In genomic region chr20:45592574-45593189, GRCh38 we compare ENCODE assay signal across 8 cellular contexts. TPM values are rescaled to one million over a fixed set of nuclear protein-coding genes. Genes with fewer than 3 reads are reported as not detected.
A peak's percentile ranks its signal among the peaks of the same experiment; 100 is the strongest.
DNase-seq lines count a peak whose midpoint lies in the region; TF ChIP-seq lines count a peak whose summit lies in the region.

No MANE protein-coding gene starts in this region.

- H3K36me3 Mint-ChIP-seq in CD14-positive monocyte: no peaks in the 10 kb centered on the region

- H3K27me3 Mint-ChIP-seq in CD14-positive monocyte (ENCODE audit: low read depth in 3 of 3): peaks cover 9 to 13% (median 10%) of the 10 kb centered on the region in 3 donors

- CTCF ChIA-PET in GM10248 (lab: Yijun Ruan, JAX): interaction anchor here (3.8 kb wide), 1 partner anchor 178 kb away, joined by 34 read pairs; no protein-coding TSS in a partner anchor

- TF ChIP-seq CTCF in CD14-positive monocyte (IDR thresholded peaks at IDR 0.05) (peak; percentile 61), GM10248 (IDR thresholded peaks at IDR 0.05; ENCODE audit: control extremely low read depth, extremely low read depth, low read depth, missing control alignments) (peak; percentile 51)

- H3K4me1 Mint-ChIP-seq in CD14-positive monocyte: peaks cover 10% of the 10 kb centered on the region

- POLR2A ChIA-PET in GM10248 (lab: Yijun Ruan, JAX): no interaction called here

- H3K4me3 Mint-ChIP-seq in CD14-positive monocyte: no peak overlapping the region

- no peak for DNase-seq in CD14-positive monocyte (ENCODE audit: low spot score)
- DNase-seq in GM10248 (ENCODE audit: extremely low spot score): peak; percentile 27
- peak; percentile 51 for DNase-seq in NCI-H1105 treated with DMSO at 0.1 percent for 48 hours (lab: John Stamatoyannopoulos, UW)
- peak; percentile 2 to 14 for DNase-seq in activated CD4-positive, alpha-beta T cell treated with anti-CD3 and anti-CD28 coated beads, Interleukin-2, amount 50 U/mL, for 48 hours
- peak; percentile 28 for DNase-seq in iris pigment epithelial cell (ENCODE audit: low read depth)
- no peak for DNase-seq in stimulated activated naive CD4-positive, alpha-beta T cell treated with Interleukin-2 at 50 U/mL for 16 hours (lab: John Stamatoyannopoulos, UW)
- DNase-seq in hippocampal formation (lab: John Stamatoyannopoulos, UW): no peak
- no peak for DNase-seq in activated T-cell treated with anti-CD3 and anti-CD28 coated beads, Interleukin-2, amount 50 U/mL, for 1 hour

- peaks cover 0 to 5% (median 2%) of the 10 kb centered on the region in 7 donors for H3K9me3 Mint-ChIP-seq in CD14-positive monocyte

- no peak overlapping the region for H3K27ac Mint-ChIP-seq in CD14-positive monocyte

- intact Hi-C loops in CD14-positive monocyte (cut with micrococcal nuclease): no loop called here

RNA-seq across cellular contexts. Expression of gene WFDC8, which starts 13.6 kb away (rescaled TPM):
- polyA plus RNA-seq in CD14-positive monocyte: not detected

RNA-seq across cellular contexts. Expression of gene WFDC10A, which starts 36.9 kb away (rescaled TPM):
- polyA plus RNA-seq in CD14-positive monocyte: not detected

RNA-seq across cellular contexts. Expression of gene WFDC9, which starts 38.4 kb away (rescaled TPM):
- polyA plus RNA-seq in CD14-positive monocyte: not detected

RNA-seq across cellular contexts. Expression of gene EPPIN, which starts 45.5 kb away (rescaled TPM):
- not detected for polyA plus RNA-seq in CD14-positive monocyte

RNA-seq across cellular contexts. Expression of gene WFDC6, which starts 53.4 kb away (rescaled TPM):
- polyA plus RNA-seq in CD14-positive monocyte: not detected

Comparison
In these comparisons a context has a peak if more than half of its experiments do, and no peak if none do; other contexts are left out.
1. DNase-seq: peak in GM10248 (single experiment), NCI-H1105 treated with DMSO at 0.1 percent for 48 hours (single experiment), activated CD4-positive, alpha-beta T cell treated with anti-CD3 and anti-CD28 coated beads, Interleukin-2, amount 50 U/mL, for 48 hours (2 of 2) and iris pigment epithelial cell (single experiment); none in CD14-positive monocyte (single experiment), stimulated activated naive CD4-positive, alpha-beta T cell treated with Interleukin-2 at 50 U/mL for 16 hours (single experiment), hippocampal formation (0 of 2) and activated T-cell treated with anti-CD3 and anti-CD28 coated beads, Interleukin-2, amount 50 U/mL, for 1 hour (single experiment).